12 cellular contexts compared by ENCODE assay signal in the genomic region with DNA sequence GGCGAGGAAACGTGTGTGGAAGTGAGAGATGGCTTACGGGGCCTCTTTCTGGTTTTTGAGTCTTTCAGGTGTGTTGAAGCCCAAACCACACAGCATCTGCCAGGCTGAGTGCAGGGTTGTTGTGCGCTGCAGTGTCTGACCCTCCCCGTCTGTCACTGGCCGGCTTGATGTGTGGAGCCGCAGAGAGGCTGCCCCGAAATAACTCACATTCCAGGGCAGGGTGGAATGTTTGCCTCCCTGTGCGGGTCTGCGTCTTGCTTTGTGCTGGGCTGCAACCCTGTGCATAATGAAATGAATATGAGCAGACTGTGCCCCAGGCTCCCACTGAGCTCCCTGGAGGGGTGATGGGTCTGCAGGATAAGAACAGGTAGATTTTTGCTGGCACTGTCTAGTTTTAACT. TPM values are rescaled to one million over a fixed set of nuclear protein-coding genes. Genes with fewer than 3 reads are reported as not detected.
DNase-seq lines count a peak whose midpoint lies in the region; ATAC-seq and TF ChIP-seq lines count a peak whose summit lies in the region.
"Had no signal": no experiment of that assay in that cellular context is flagged by ENCODE, and none has a peak within 500 bp of the region (broad histone marks: within the 10 kb centered on the region; RNA-seq: fewer than 3 reads in every experiment).

No MANE protein-coding gene starts in this region.

- no peak overlapping the region for H3K4me3 ChIP-seq in astrocyte of the cerebellum (ENCODE audit: low read depth, low read length)
- H3K4me3 ChIP-seq: lung, prostate gland had no signal

- in situ Hi-C loops in astrocyte of the cerebellum (cut with HindIII; ENCODE audit: low sequenced_read_pairs) = no loop called here

- peak; percentile 62 for DNase-seq in A172 (ENCODE audit: low spot score)
- peak; percentile 26 for DNase-seq in HK-2 (ENCODE audit: unreplicated experiment)
- peak; percentile 60 for DNase-seq in astrocyte of the cerebellum (ENCODE audit: low read depth)
- peak; percentile 50 for DNase-seq in kidney tubule cell (ENCODE audit: low spot score)
- DNase-seq in activated naive CD4-positive, alpha-beta T cell (lab: John Stamatoyannopoulos, UW) = no peak
- DNase-seq: activated CD4-positive, CD25-positive, alpha-beta regulatory T cell treated with anti-CD3 and anti-CD28 coated beads, Interleukin-2, amount 50 U/mL, for 72 hours; SHP77 treated with DMSO at 0.1 percent for 48 hours had no signal

- TF ChIP-seq CTCF in astrocyte of the cerebellum (IDR thresholded peaks at IDR 0.05; ENCODE audit: low read depth, low read length, missing control alignments) = no peak

- ATAC-seq in HG03342 (IDR thresholded peaks at IDR 0.05; ENCODE audit: unreplicated experiment) = no peak
- no peak for ATAC-seq in HG03135 (IDR thresholded peaks at IDR 0.05; ENCODE audit: unreplicated experiment)
- ATAC-seq in HG03354 (IDR thresholded peaks at IDR 0.05; ENCODE audit: poor library complexity, severe bottlenecking, unreplicated experiment) = no peak

RNA-seq across cellular contexts. Expression of gene PLEKHG4B, which starts 9.9 kb away (rescaled TPM):
- 0.29 and 0.74 TPM in 2 replicates for total RNA-seq in A172 (2014; rRNA removed; shearing (Covaris generic))

Comparison
In these comparisons a context has a peak if more than half of its experiments do, and no peak if none do; other contexts are left out.
1. DNase-seq: peak in A172 (single experiment), HK-2 (single experiment), astrocyte of the cerebellum (single experiment) and kidney tubule cell (single experiment); none in activated naive CD4-positive, alpha-beta T cell (0 of 4).